Comparison of ENCODE assay signal across 11 cellular contexts in the genomic region with DNA sequence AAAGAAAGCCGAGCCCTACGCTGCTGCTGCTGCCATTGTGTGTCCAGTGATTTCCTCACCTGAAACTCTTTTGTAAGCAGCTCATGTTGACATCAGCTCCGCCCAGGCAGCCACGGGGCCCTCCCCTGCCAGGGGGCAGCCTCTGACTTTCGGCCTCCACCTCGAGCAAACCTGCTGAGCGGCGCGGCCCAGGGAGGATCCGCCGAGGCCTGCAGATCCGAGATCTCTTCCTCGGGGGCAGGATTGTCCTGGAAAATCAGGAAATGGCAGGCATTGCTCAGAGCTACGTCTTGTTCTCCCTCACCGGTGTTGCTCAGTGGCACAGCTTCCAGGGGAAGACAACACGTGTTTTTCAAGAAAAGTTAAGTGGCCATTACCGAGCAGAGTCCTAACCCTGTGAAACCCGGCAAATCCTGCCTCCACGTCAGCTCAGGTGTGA. TPM values are rescaled to one million over a fixed set of nuclear protein-coding genes. Genes with fewer than 3 reads are reported as not detected.
DNase-seq lines count a peak whose midpoint lies in the region; ATAC-seq and TF ChIP-seq lines count a peak whose summit lies in the region.
"Had no signal": no experiment of that assay in that cellular context is flagged by ENCODE, and none has a peak within 500 bp of the region (broad histone marks: within the 10 kb centered on the region; RNA-seq: fewer than 3 reads in every experiment).

No MANE protein-coding gene starts in this region.

- H3K79me2 ChIP-seq in PC-3 (ENCODE audit: low read length): peaks cover 7% of the 10 kb centered on the region; the same call in 1 of the 2 replicates

- intact Hi-C loops in PC-3 (cut with micrococcal nuclease) (no loop called here), sigmoid colon (cut with DNase I) (loop anchor here (2.0 to 10.0 kb wide), 2 partner anchors 93 to 179 kb away; no protein-coding TSS in a partner anchor)
- intact Hi-C loops in activated T-helper 2 cell treated with anti-CD3 and anti-CD28 coated beads, Interferon-gamma antibody, Interleukin-2, Interleukin-4, amounts not matched to agents 10 μg/mL and 5 μg/mL and 100 μg/mL, durations not matched to agents 14 hours and 24 hours and 36 hours (cut with micrococcal nuclease): no loop called here

- H3K27me3 Mint-ChIP-seq in activated T-helper 2 cell treated with anti-CD3 and anti-CD28 coated beads, Interferon-gamma antibody, Interleukin-2, Interleukin-4, amounts not matched to agents 10 μg/mL and 5 μg/mL and 100 μg/mL, durations not matched to agents 14 hours and 24 hours and 36 hours (ENCODE audit: low read depth): no peaks in the 10 kb centered on the region
- H3K27me3 Mint-ChIP-seq: activated T-cell treated with anti-CD3 and anti-CD28 coated beads, Interleukin-2, amount 50 U/mL, for 24 hours had no signal

- no peaks in the 10 kb centered on the region for H3K9me2 ChIP-seq in PC-3 (replicated peaks; ENCODE audit: low read length)

- H3K27ac Mint-ChIP-seq in activated T-helper 2 cell treated with anti-CD3 and anti-CD28 coated beads, Interferon-gamma antibody, Interleukin-2, Interleukin-4, amounts not matched to agents 10 μg/mL and 5 μg/mL and 100 μg/mL, durations not matched to agents 14 hours and 24 hours and 36 hours: no peak overlapping the region
- H3K27ac Mint-ChIP-seq: activated T-cell treated with anti-CD3 and anti-CD28 coated beads, Interleukin-2, amount 50 U/mL, for 24 hours had no signal

- no peak overlapping the region for H3K4me2 ChIP-seq in PC-3 (ENCODE audit: low read length)

- H3K36me3 ChIP-seq in PC-3 (ENCODE audit: low read depth, low read length): no peaks in the 10 kb centered on the region; the same call in 1 of the 2 replicates
- peaks cover 45% of the 10 kb centered on the region for H3K36me3 ChIP-seq in iPS-15b (ENCODE audit: control insufficient read depth, insufficient read depth, low read length)
- H3K36me3 ChIP-seq in sigmoid colon: peaks cover 0 to 23% (median 9%) of the 10 kb centered on the region in 4 donors

- H3K4me1 ChIP-seq in PC-3 (ENCODE audit: insufficient read depth, low read length) (peaks cover 27% of the 10 kb centered on the region), iPS-15b (ENCODE audit: control insufficient read depth, insufficient read depth, low read length) (peaks cover 2% of the 10 kb centered on the region), sigmoid colon (peaks cover 0 to 29% (median 23%) of the 10 kb centered on the region in 4 donors)

- H3K27me3 ChIP-seq in PC-3 (ENCODE audit: low read length): no peaks in the 10 kb centered on the region
- H3K27me3 ChIP-seq in iPS-15b (ENCODE audit: control insufficient read depth, insufficient read depth, low read length): no peaks in the 10 kb centered on the region
- H3K27me3 ChIP-seq in sigmoid colon: no peaks in the 10 kb centered on the region

- POLR2A ChIA-PET in PC-3 (lab: Charles Lee; ENCODE audit: unreplicated experiment): no interaction called here

- peaks cover 46% of the 10 kb centered on the region for H3K4me1 Mint-ChIP-seq in activated T-helper 2 cell treated with anti-CD3 and anti-CD28 coated beads, Interferon-gamma antibody, Interleukin-2, Interleukin-4, amounts not matched to agents 10 μg/mL and 5 μg/mL and 100 μg/mL, durations not matched to agents 14 hours and 24 hours and 36 hours (ENCODE audit: low read depth)

- peak overlapping the region; percentile 24; the same call in 1 of the 2 replicates for H3K9ac ChIP-seq in PC-3 (ENCODE audit: low read length)
- H3K9ac ChIP-seq in iPS-15b (ENCODE audit: low read depth, low read length): peak overlapping the region; percentile 47

- peak; percentile 90 for DNase-seq in HPDE6-E6E7 (ENCODE audit: extremely low spot score)
- DNase-seq in PC-3: no peak
- DNase-seq in sigmoid colon: no peak
- no peak for DNase-seq in activated T-helper 2 cell treated with anti-CD3 and anti-CD28 coated beads, Interferon-gamma antibody, Interleukin-2, Interleukin-4, amounts not matched to agents 10 μg/mL and 5 μg/mL and 100 μg/mL, durations not matched to agents 14 hours and 24 hours and 36 hours (ENCODE audit: low spot score)
- DNase-seq in AG20443 (ENCODE audit: low spot score): no peak
- DNase-seq in SKM-1 treated with dmso at 0.1 percent for 144 hours (lab: John Stamatoyannopoulos, UW; ENCODE audit: unreplicated experiment): no peak
- DNase-seq in NCI-H2081 treated with DMSO at 0.1 percent for 48 hours (lab: John Stamatoyannopoulos, UW): no peak
- DNase-seq: activated T-cell treated with anti-CD3 and anti-CD28 coated beads, Interleukin-2, amount 50 U/mL, for 24 hours; WERI-Rb-1 had no signal

- peaks cover 56% of the 10 kb centered on the region for H3K36me3 Mint-ChIP-seq in activated T-helper 2 cell treated with anti-CD3 and anti-CD28 coated beads, Interferon-gamma antibody, Interleukin-2, Interleukin-4, amounts not matched to agents 10 μg/mL and 5 μg/mL and 100 μg/mL, durations not matched to agents 14 hours and 24 hours and 36 hours (ENCODE audit: low read depth)

- no peaks in the 10 kb centered on the region for H3K9me3 ChIP-seq in PC-3 (ENCODE audit: low read length)
- H3K9me3 ChIP-seq in iPS-15b (ENCODE audit: control insufficient read depth, insufficient read depth, low read length): no peaks in the 10 kb centered on the region
- H3K9me3 ChIP-seq in sigmoid colon: no peaks in the 10 kb centered on the region

- no TSS peak for BruUV-seq in PC-3 (replicated peaks; lab: Mats Ljungman, UMichigan)

- H3K4me3 ChIP-seq in PC-3 (ENCODE audit: low read length) (no peak overlapping the region), iPS-15b (ENCODE audit: low read depth, low read length) (no peak overlapping the region), sigmoid colon (no peak overlapping the region)

- 89 to 90% methylated on average over 19 of the region's 19 CpGs for WGBS in sigmoid colon, 2 donors

- no peak overlapping the region for H3K4me3 Mint-ChIP-seq in activated T-helper 2 cell treated with anti-CD3 and anti-CD28 coated beads, Interferon-gamma antibody, Interleukin-2, Interleukin-4, amounts not matched to agents 10 μg/mL and 5 μg/mL and 100 μg/mL, durations not matched to agents 14 hours and 24 hours and 36 hours (ENCODE audit: low read depth)
- H3K4me3 Mint-ChIP-seq: activated T-cell treated with anti-CD3 and anti-CD28 coated beads, Interleukin-2, amount 50 U/mL, for 24 hours had no signal

- no peaks in the 10 kb centered on the region for H3F3A ChIP-seq in PC-3 (ENCODE audit: low read length, unreplicated experiment)

- no peak for ATAC-seq in PC-3

- H2AFZ ChIP-seq in PC-3 (ENCODE audit: low read length): no peak overlapping the region

- no peak for TF ChIP-seq EP300 in sigmoid colon (IDR thresholded peaks at IDR 0.05)

- H3K27ac ChIP-seq in PC-3 (ENCODE audit: low read length) (peak overlapping the region; percentile 58), sigmoid colon (peak overlapping the region; percentile 75 to 82 (median 78))
- H3K27ac ChIP-seq: WERI-Rb-1 had no signal

- CTCF ChIA-PET in PC-3 (lab: Charles Lee): no interaction called here

- H4K20me1 ChIP-seq in PC-3 (ENCODE audit: low read length): no peaks in the 10 kb centered on the region

- no peak for TF ChIP-seq CTCF in PC-3 (conservative IDR thresholded peaks at IDR 0.05; ENCODE audit: low read depth, low read length)
- no peak for TF ChIP-seq CTCF in sigmoid colon (IDR thresholded peaks at IDR 0.05)

- H3K9me3 Mint-ChIP-seq in activated T-helper 2 cell treated with anti-CD3 and anti-CD28 coated beads, Interferon-gamma antibody, Interleukin-2, Interleukin-4, amounts not matched to agents 10 μg/mL and 5 μg/mL and 100 μg/mL, durations not matched to agents 14 hours and 24 hours and 36 hours: no peaks in the 10 kb centered on the region
- H3K9me3 Mint-ChIP-seq: activated T-cell treated with anti-CD3 and anti-CD28 coated beads, Interleukin-2, amount 50 U/mL, for 24 hours had no signal

- no peak for TF ChIP-seq POLR2A in sigmoid colon (IDR thresholded peaks at IDR 0.05)

RNA-seq across cellular contexts. Expression of gene ZNF750, which starts 35.6 kb away (rescaled TPM):
- not detected in 2 replicates for total RNA-seq in PC-3 (2014; rRNA removed)
- not detected for total RNA-seq in sigmoid colon
- polyA plus RNA-seq in sigmoid colon: under 1 TPM in 1 of 3 donors, not detected in 2; 0.01 TPM
- not detected in 2 replicates for total RNA-seq in activated T-helper 2 cell treated with anti-CD3 and anti-CD28 coated beads, Interferon-gamma antibody, Interleukin-2, Interleukin-4, amounts not matched to agents 10 μg/mL and 5 μg/mL and 100 μg/mL, durations not matched to agents 14 hours and 24 hours and 36 hours
- polyA plus RNA-seq: neural cell had no signal
